17 cellular contexts compared by ENCODE assay signal in genomic region chr6:1096967-1097765, GRCh38.
DNase-seq lines count a peak whose midpoint lies in the region; ATAC-seq and TF ChIP-seq lines count a peak whose summit lies in the region.
"Had no signal": no experiment of that assay in that cellular context is flagged by ENCODE, and none has a peak within 500 bp of the region (broad histone marks: within the 10 kb centered on the region; RNA-seq: fewer than 3 reads in every experiment).

No MANE protein-coding gene starts in this region.

- CTCF ChIA-PET in HEK293 (lab: Yijun Ruan, JAX), result no interaction called here

- POLR2A ChIA-PET in HEK293 (lab: Yijun Ruan, JAX), result no interaction called here

- H4K20me1 ChIP-seq in BLaER1 treated with 17β-estradiol and CSF1 and Interleukin-3, amounts not matched to agents 10 nM and 100 nM, result no peaks in the 10 kb centered on the region

- H3K4me2 ChIP-seq in BLaER1 treated with 17β-estradiol and CSF1 and Interleukin-3, amounts not matched to agents 10 nM and 100 nM, result peak overlapping the region in 8 of 11 experiments; percentile 3 to 42 (median 34); a peak in 13 of 22 replicates

- no peak overlapping the region for H3K4me3 ChIP-seq in BLaER1 treated with 17β-estradiol and CSF1 and Interleukin-3, amounts not matched to agents 10 nM and 100 nM
- no peak overlapping the region for H3K4me3 ChIP-seq in HEK293 (ENCODE audit: low read depth, low read length)

- H3K27me3 ChIP-seq in BLaER1 treated with 17β-estradiol and CSF1 and Interleukin-3, amounts not matched to agents 10 nM and 100 nM, result no peaks in the 10 kb centered on the region

- peaks cover 17 to 33% (median 24%) of the 10 kb centered on the region in 11 experiments for H3K9me3 ChIP-seq in BLaER1 treated with 17β-estradiol and CSF1 and Interleukin-3, amounts not matched to agents 10 nM and 100 nM (replicated peaks in 1 of 11)
- no peaks in the 10 kb centered on the region for H3K9me3 ChIP-seq in HEK293 (ENCODE audit: control insufficient read depth, insufficient read depth, low read depth, low read length)
- H3K9me3 ChIP-seq: BE2C had no signal

- peak; percentile 36 for DNase-seq in islet precursor cell
- DNase-seq in omental fat pad (ENCODE audit: low spot score), result no peak
- no peak for DNase-seq in hippocampal formation (lab: John Stamatoyannopoulos, UW)
- DNase-seq in dedifferentiated amniotic fluid mesenchymal stem cell (ENCODE audit: extremely low spot score), result no peak
- no peak for DNase-seq in putamen (ENCODE audit: low spot score)
- DNase-seq: ACHN; BE2C; CD4-positive, alpha-beta memory T cell; DMS153; DMS79; GDM1; GOT3; H9; KBM-7 had no signal

- no peaks in the 10 kb centered on the region for H3K36me3 ChIP-seq in BLaER1 treated with 17β-estradiol and CSF1 and Interleukin-3, amounts not matched to agents 10 nM and 100 nM
- no peaks in the 10 kb centered on the region for H3K36me3 ChIP-seq in HEK293 (ENCODE audit: control insufficient read depth in 2 of 2, insufficient read depth in 1 of 2, low read length in 2 of 2)
- H3K36me3 ChIP-seq: BE2C had no signal

- peaks cover 4 to 25% (median 15%) of the 10 kb centered on the region in 10 experiments for H3K4me1 ChIP-seq in BLaER1 treated with 17β-estradiol and CSF1 and Interleukin-3, amounts not matched to agents 10 nM and 100 nM
- no peaks in the 10 kb centered on the region for H3K4me1 ChIP-seq in HEK293 (ENCODE audit: control insufficient read depth, insufficient read depth, low read length)
- H3K4me1 ChIP-seq: BE2C had no signal

- ATAC-seq in omental fat pad (ENCODE audit: low FRiP score) (peak; percentile 13), GM19023 (IDR thresholded peaks at IDR 0.05; ENCODE audit: unreplicated experiment) (no peak)

- no peak overlapping the region for H3K9ac ChIP-seq in BLaER1 treated with 17β-estradiol and CSF1 and Interleukin-3, amounts not matched to agents 10 nM and 100 nM

- 0 out of 22 replicates have a peak overlapping the region, but pooled peaks of 1 of the 11 experiments have one; percentile 17 for H3K27ac ChIP-seq in BLaER1 treated with 17β-estradiol and CSF1 and Interleukin-3, amounts not matched to agents 10 nM and 100 nM
- H3K27ac ChIP-seq in HEK293 (ENCODE audit: extremely low read depth, low read depth, low read length), result no peak overlapping the region

- no peak for TF ChIP-seq CTCF in HEK293 (tag by site-specific recombination; IDR thresholded peaks at IDR 0.05)
- no peak for TF ChIP-seq CTCF in omental fat pad (IDR thresholded peaks at IDR 0.05)

TF ChIP-seq in HEK293, 187 proteins besides CTCF, POLR2A, EP300 and RAD21:
- TF ChIP-seq MZF1 (tag by site-specific recombination; IDR thresholded peaks at IDR 0.05; ENCODE audit: borderline replicate concordance), result no peak
- TF ChIP-seq ZNF366 (tag by site-specific recombination; conservative IDR thresholded peaks at IDR 0.05), result peak; percentile 78
- TF ChIP-seq SP2 (tag by site-specific recombination; IDR thresholded peaks at IDR 0.05), result no peak
TF ChIP-seq in HEK293: peak in this region for 1.
